Comparison of ENCODE assay signal across 18 cellular contexts in genomic region chr6:136510782-136511181, GRCh38. TPM values are rescaled to one million over a fixed set of nuclear protein-coding genes. Genes with fewer than 3 reads are reported as not detected.
DNase-seq lines count a peak whose midpoint lies in the region; ATAC-seq, FAIRE-seq and TF ChIP-seq lines count a peak whose summit lies in the region.
"Had no signal": no experiment of that assay in that cellular context is flagged by ENCODE, and none has a peak within 500 bp of the region (broad histone marks: within the 10 kb centered on the region; RNA-seq: fewer than 3 reads in every experiment).

No MANE protein-coding gene starts in this region.

- H3K9me3 Mint-ChIP-seq in T-helper 2 cell treated with Interferon-gamma antibody and Interleukin-4, amounts not matched to agents 5 μg/mL and 100 μg/mL, for 36 hours = no peaks in the 10 kb centered on the region

- in situ Hi-C loops in GM12878 (cut with MboI) = no loop called here

- TF ChIP-seq CTCF in MM.1S (IDR thresholded peaks at IDR 0.05; ENCODE audit: low read length) = no peak
- TF ChIP-seq CTCF in GM12878 (IDR thresholded peaks at IDR 0.05 in 2 of 3, conservative IDR thresholded peaks at IDR 0.05 in 1 of 3; ENCODE audit: control insufficient read depth in 2 of 3, extremely low read depth in 1 of 3, insufficient read depth in 1 of 3, low read depth in 3 of 3, low read length in 3 of 3) = no peak

- intact Hi-C loops in GM12878 (cut with micrococcal nuclease; ENCODE audit: unreplicated experiment) = no loop called here
- intact Hi-C loops in left ventricle myocardium superior (cut with micrococcal nuclease) = no loop called here

- no peaks in the 10 kb centered on the region for H3K36me3 ChIP-seq in MM.1S (replicated peaks; ENCODE audit: insufficient read depth, low read length)
- no peaks in the 10 kb centered on the region for H3K36me3 ChIP-seq in GM12878 (ENCODE audit: control insufficient read depth in 2 of 2, insufficient read depth in 2 of 2, low read length in 1 of 2)
- H3K36me3 ChIP-seq: adrenal gland had no signal

- H3K4me3 ChIP-seq in MM.1S (ENCODE audit: low read length) (no peak overlapping the region), GM12878 (no peak overlapping the region)
- H3K4me3 ChIP-seq: adrenal gland had no signal

- no peaks in the 10 kb centered on the region for H3K36me3 Mint-ChIP-seq in T-helper 2 cell treated with Interferon-gamma antibody and Interleukin-4, amounts not matched to agents 5 μg/mL and 100 μg/mL, for 36 hours (ENCODE audit: low read depth)

- TF ChIP-seq EP300 in GM12878 (IDR thresholded peaks at IDR 0.05; ENCODE audit: borderline replicate concordance in 1 of 2, control insufficient read depth in 1 of 2, low read depth in 2 of 2, low read length in 2 of 2) = no peak

- RAD21 ChIA-PET in GM12878 (lab: Charles Lee; ENCODE audit: unreplicated experiment) = no interaction called here

- SMC1A ChIA-PET in GM12878 (lab: Charles Lee; ENCODE audit: uncharacterized antibody, unreplicated experiment) = no interaction called here

- ATAC-seq in GM12878 (peak; percentile 37; the same call in 2 of the 3 replicates), left ventricle myocardium superior (no peak), GM21619 (IDR thresholded peaks at IDR 0.05; ENCODE audit: unreplicated experiment) (no peak)

- H4K20me1 ChIP-seq in MM.1S (ENCODE audit: insufficient read depth, low read length) = no peaks in the 10 kb centered on the region
- no peaks in the 10 kb centered on the region for H4K20me1 ChIP-seq in GM12878 (ENCODE audit: control insufficient read depth, insufficient read depth)

- no TSS peak for BruUV-seq in GM12878 (replicated peaks; lab: Mats Ljungman, UMichigan)

- H3K27ac Mint-ChIP-seq in T-helper 2 cell treated with Interferon-gamma antibody and Interleukin-4, amounts not matched to agents 5 μg/mL and 100 μg/mL, for 36 hours = no peak overlapping the region

- no peak for TF ChIP-seq RAD21 in GM12878 (IDR thresholded peaks at IDR 0.05; ENCODE audit: insufficient read depth, low read depth, low read length)

- H3K4me2 ChIP-seq in MM.1S (ENCODE audit: low read depth, low read length) (no peak overlapping the region), GM12878 (ENCODE audit: control insufficient read depth, insufficient read depth) (no peak overlapping the region)

- no peaks in the 10 kb centered on the region for H3F3A ChIP-seq in MM.1S (ENCODE audit: insufficient read depth, low read length)

- no peaks in the 10 kb centered on the region for H3K79me2 ChIP-seq in MM.1S (ENCODE audit: low read length)
- H3K79me2 ChIP-seq in GM12878 (ENCODE audit: control insufficient read depth, insufficient read depth, low read length) = no peaks in the 10 kb centered on the region

- no peaks in the 10 kb centered on the region for H3K4me1 ChIP-seq in MM.1S (ENCODE audit: low read length)
- H3K4me1 ChIP-seq in GM12878 (ENCODE audit: control insufficient read depth, insufficient read depth, low read length) = no peaks in the 10 kb centered on the region
- H3K4me1 ChIP-seq: adrenal gland had no signal

- H2AFZ ChIP-seq in MM.1S (ENCODE audit: low read length) = no peak overlapping the region
- H2AFZ ChIP-seq in GM12878 (ENCODE audit: control insufficient read depth, low read depth, low read length) = no peak overlapping the region

- H3K9me2 ChIP-seq in MM.1S (replicated peaks; ENCODE audit: insufficient read depth, low read length) = no peaks in the 10 kb centered on the region

- no peaks in the 10 kb centered on the region for H3K9me3 ChIP-seq in MM.1S (replicated peaks; ENCODE audit: insufficient read depth, low read length)
- no peaks in the 10 kb centered on the region for H3K9me3 ChIP-seq in GM12878 (replicated peaks; ENCODE audit: control insufficient read depth, insufficient read depth, low read length)
- H3K9me3 ChIP-seq: adrenal gland had no signal

- H3K27me3 ChIP-seq in MM.1S (replicated peaks; ENCODE audit: insufficient read depth, low read length) = no peaks in the 10 kb centered on the region
- H3K27me3 ChIP-seq in GM12878 (replicated peaks in 1 of 2; ENCODE audit: control insufficient read depth in 2 of 2, insufficient read depth in 2 of 2, low read length in 1 of 2) = no peaks in the 10 kb centered on the region
- H3K27me3 ChIP-seq: adrenal gland had no signal

- 48% methylated on average over 4 of the region's 4 CpGs for WGBS in GM12878 (ENCODE audit: insufficient coverage, insufficient replicate concordance, low lambda C conversion rate, missing lambda C conversion rate)

- no peak overlapping the region for H3K9ac ChIP-seq in MM.1S (ENCODE audit: low read length)
- no peak overlapping the region for H3K9ac ChIP-seq in GM12878 (ENCODE audit: control insufficient read depth, insufficient read depth, low read length)

- peak; percentile 30 for DNase-seq in T-helper 2 cell treated with Interferon-gamma antibody and Interleukin-4, amounts not matched to agents 5 μg/mL and 100 μg/mL, for 36 hours (ENCODE audit: low spot score)
- no peak for DNase-seq in T-helper 2 cell
- DNase-seq in MM.1S = peak; percentile 25
- DNase-seq in GM12878 (ENCODE audit: low read depth, low spot score) = no peak
- peak; percentile 18 to 21 for DNase-seq in stimulated activated CD4-positive, alpha-beta T cell treated with anti-CD3 and anti-CD28 coated beads, Interleukin-2, amount 100 ng/mL, for 24 hours
- no peak for DNase-seq in DMS53 (lab: John Stamatoyannopoulos, UW)
- no peak for DNase-seq in left ventricle myocardium superior
- DNase-seq: 8988T; adrenal gland; C1 segment of cervical spinal cord; DMS79 treated with DMSO at 0.1 percent for 48 hours; glutamatergic neuron; HCEC 1CT; NK-92 treated with Interleukin-12 subunit alpha and Interleukin-12 subunit beta, amount 100 ng/mL, for 24 hours; SHP77 had no signal

- peaks cover 2% of the 10 kb centered on the region for H3K27me3 Mint-ChIP-seq in T-helper 2 cell treated with Interferon-gamma antibody and Interleukin-4, amounts not matched to agents 5 μg/mL and 100 μg/mL, for 36 hours (ENCODE audit: low read depth)

- no peak for FAIRE-seq in GM12878 (lab: Jason Lieb, UNC)
- FAIRE-seq: islet of Langerhans had no signal

- POLR2A ChIA-PET in GM12878 (lab: Charles Lee) = no interaction called here

- no peak overlapping the region for H3K4me3 Mint-ChIP-seq in T-helper 2 cell treated with Interferon-gamma antibody and Interleukin-4, amounts not matched to agents 5 μg/mL and 100 μg/mL, for 36 hours

- H3K27ac ChIP-seq in MM.1S (ENCODE audit: low read length) (no peak overlapping the region), GM12878 (ENCODE audit: control insufficient read depth, insufficient read depth) (no peak overlapping the region)
- H3K27ac ChIP-seq: adrenal gland, epithelial cell of prostate had no signal

- no peak for TF ChIP-seq POLR2A in GM12878 (IDR thresholded peaks at IDR 0.05; ENCODE audit: low read depth, low read length)

- CTCF ChIA-PET in GM12878 (lab: Yijun Ruan, JAX) = interaction anchor here (0.7 kb wide), 1 partner anchor 125 kb away, joined by 3 read pairs; no protein-coding TSS in a partner anchor

- H3K4me1 Mint-ChIP-seq in T-helper 2 cell treated with Interferon-gamma antibody and Interleukin-4, amounts not matched to agents 5 μg/mL and 100 μg/mL, for 36 hours (ENCODE audit: low read depth) = peaks cover 6% of the 10 kb centered on the region

TF ChIP-seq in GM12878, 131 proteins besides CTCF, POLR2A, EP300 and RAD21:
- 0 out of 2 replicates have a peak, but pooled peaks have one; percentile 26 for TF ChIP-seq NR2F1 (conservative IDR thresholded peaks at IDR 0.05)
- no peak for TF ChIP-seq MLLT1 (IDR thresholded peaks at IDR 0.05)

RNA-seq across cellular contexts. Expression of gene MAP7, which starts 39.4 kb away (rescaled TPM):
- 0.25 TPM in 1 of 2 replicates, not detected in the other for total RNA-seq in GM12878 (2013; cell fraction: nucleolus; rRNA removed)
- 0.05 and 0.17 TPM in 2 replicates for total RNA-seq in GM12878 (2014; rRNA removed)
- total RNA-seq in GM12878 (2014; rRNA removed; fragmentation: Illumina TruSeq; extraction: Trizol) = 0.04 TPM in 1 of 2 replicates, not detected in the other
- total RNA-seq in GM12878 (2021) = 0.13 and 0.21 TPM in 2 replicates
- 0.16 TPM for polyA plus RNA-seq in GM12878 (2011; ENCODE audit: low read depth)
- polyA plus RNA-seq in GM12878 (2011; rRNA removed) = 0.09 and 0.10 TPM in 2 replicates
- polyA plus RNA-seq in GM12878 (2011; cell fraction: cytosol; rRNA removed) = 0.05 and 0.10 TPM in 2 replicates
- 0.07 and 0.15 TPM in 2 replicates for polyA plus RNA-seq in GM12878 (2011; cell fraction: nucleus; rRNA removed)
- polyA plus RNA-seq in GM12878 (2012) = 0.14 and 0.18 TPM in 2 replicates
- polyA plus RNA-seq in GM12878 (2014; fragmentation: Illumina TruSeq; extraction: Trizol) = 0.07 and 0.21 TPM in 2 replicates
- not detected for polyA plus RNA-seq in GM12878 (2014; fragmentation: Nextera tagmentation; extraction: Ambion mirVana)
- polyA plus RNA-seq in GM12878 (2014; rRNA removed) = 0.01 and 0.04 TPM in 2 replicates
- under 1 TPM; 0.05 to 0.09 TPM for polyA plus RNA-seq in GM12878 (2016; fragmentation: Nextera tagmentation; extraction: Ambion mirVana)
- not detected in 2 replicates for polyA minus RNA-seq in GM12878 (2011; rRNA and poly(A)+ RNA removed)
- polyA minus RNA-seq in GM12878 (2011; cell fraction: cytosol; rRNA and poly(A)+ RNA removed) = 0.67 and 0.94 TPM in 2 replicates
- 0.12 and 0.19 TPM in 2 replicates for polyA minus RNA-seq in GM12878 (2011; cell fraction: nucleus; rRNA and poly(A)+ RNA removed)
- total RNA-seq in left ventricle myocardium superior = 3.9 TPM

Comparison
In these comparisons a context has a peak if more than half of its experiments do, and no peak if none do; other contexts are left out.
1. DNase-seq: peak in T-helper 2 cell treated with Interferon-gamma antibody and Interleukin-4, amounts not matched to agents 5 μg/mL and 100 μg/mL, for 36 hours (single experiment), MM.1S (single experiment) and stimulated activated CD4-positive, alpha-beta T cell treated with anti-CD3 and anti-CD28 coated beads, Interleukin-2, amount 100 ng/mL, for 24 hours (2 of 2); none in T-helper 2 cell (0 of 5), GM12878 (single experiment), DMS53 (single experiment) and left ventricle myocardium superior (single experiment).